ENCODE assay signal across 12 cellular contexts in the genomic region with DNA sequence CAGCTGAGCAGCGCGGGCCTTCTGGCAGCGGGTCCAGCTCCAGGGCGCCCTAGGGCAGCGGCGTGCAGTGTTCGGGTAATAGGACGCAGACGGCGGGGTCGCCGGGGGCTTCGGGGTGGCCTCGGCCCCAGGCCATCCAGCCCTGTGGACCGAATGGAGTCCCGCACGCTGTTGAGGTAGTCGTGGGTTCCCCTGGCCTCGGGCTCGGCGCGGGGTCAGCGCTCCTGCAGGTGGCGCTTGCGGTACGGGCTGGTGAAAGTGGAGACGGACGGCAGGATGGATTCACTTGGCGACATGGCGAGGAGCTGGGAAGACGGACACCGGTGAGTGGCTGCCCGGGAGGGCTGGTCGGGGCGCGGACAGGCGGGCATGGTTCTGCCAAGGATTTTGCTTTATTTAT. TPM values are rescaled to one million over a fixed set of nuclear protein-coding genes. Genes with fewer than 3 reads are reported as not detected.
DNase-seq lines count a peak whose midpoint lies in the region; ATAC-seq, FAIRE-seq and TF ChIP-seq lines count a peak whose summit lies in the region.
"Not testable (repeated sequence)": the region's sequence is repeated elsewhere in the genome, so short reads cannot be mapped to it uniquely, and the experiment has no call there.
"Had no signal": no experiment of that assay in that cellular context is flagged by ENCODE, and none has a peak within 500 bp of the region (broad histone marks: within the 10 kb centered on the region; RNA-seq: fewer than 3 reads in every experiment).

No MANE protein-coding gene starts in this region.

- H3K9ac ChIP-seq in ES-I3 (ENCODE audit: low read depth, low read length), result peak overlapping the region; percentile 38; the same call in 1 of the 2 replicates

- H3K4me1 ChIP-seq in ES-I3 (ENCODE audit: insufficient read depth, low read length); body of pancreas; pancreas; transverse colon: not testable (repeated sequence)

- not testable (repeated sequence) for TF ChIP-seq POLR2A in body of pancreas (IDR thresholded peaks at IDR 0.05); transverse colon (IDR thresholded peaks at IDR 0.05)

- H3K36me3 ChIP-seq in ES-I3 (ENCODE audit: insufficient read depth, low read length); body of pancreas (replicated peaks in 1 of 2; ENCODE audit: insufficient read depth in 1 of 2, low read depth in 2 of 2); pancreas; transverse colon: not testable (repeated sequence)

- FAIRE-seq in pancreas (lab: Jason Lieb, UNC), result not testable (repeated sequence)

- not testable (repeated sequence) for ATAC-seq in activated CD4-positive, alpha-beta T cell treated with anti-CD3 and anti-CD28 coated beads for 36 hours
- ATAC-seq in body of pancreas, result peak; percentile 73
- ATAC-seq in pancreas, result peak; percentile 71 to 86 (median 84)

- peak; percentile 28 for DNase-seq in HuH-7 (ENCODE audit: low spot score)
- peak; percentile 14 for DNase-seq in activated CD4-positive, alpha-beta T cell treated with anti-CD3 and anti-CD28 coated beads for 36 hours
- DNase-seq in body of pancreas, result peak; percentile 48 to 78 (median 70)
- DNase-seq in fibroblast of the aortic adventitia (ENCODE audit: low read depth), result not testable (repeated sequence)
- DNase-seq in iris pigment epithelial cell (ENCODE audit: low read depth), result peak; percentile 12
- peak; percentile 64 to 88 (median 70) for DNase-seq in pancreas
- DNase-seq in transverse colon, result peak; percentile 40

- not testable (repeated sequence) for H3K4me3 ChIP-seq in body of pancreas; fibroblast of the aortic adventitia (ENCODE audit: low read depth, low read length); transverse colon
- H3K4me3 ChIP-seq in pancreas, result peak overlapping the region in 2 of 4 donors; percentile 30

- not testable (repeated sequence) for H3K27me3 Mint-ChIP-seq in activated CD4-positive, alpha-beta T cell treated with anti-CD3 and anti-CD28 coated beads for 36 hours

- not testable (repeated sequence) for H3K9me3 Mint-ChIP-seq in activated CD4-positive, alpha-beta T cell treated with anti-CD3 and anti-CD28 coated beads for 36 hours (ENCODE audit: low read depth)

- not testable (repeated sequence) for H3K27ac Mint-ChIP-seq in activated CD4-positive, alpha-beta T cell treated with anti-CD3 and anti-CD28 coated beads for 36 hours

- not testable (repeated sequence) for H3K27ac ChIP-seq in body of pancreas, pancreas, transverse colon

- not testable (repeated sequence) for H3K4me3 Mint-ChIP-seq in activated CD4-positive, alpha-beta T cell treated with anti-CD3 and anti-CD28 coated beads for 36 hours

- POLR2A ChIA-PET in activated CD4-positive, alpha-beta T cell treated with anti-CD3 and anti-CD28 coated beads for 36 hours (lab: Charles Lee), result not testable (repeated sequence)

- no CpG with 5 or more reads among the region's 37 CpGs for WGBS in body of pancreas, 2 donors
- WGBS in pancreas, 2 donors, result 1 to 5% methylated on average over 22 to 36 of the region's 37 CpGs
- 20% methylated on average over 29 of the region's 37 CpGs; no CpG with 5 or more reads in 1 of the 2 donors for WGBS in transverse colon (ENCODE audit: low coverage in 1 of 2), 2 donors

- in situ Hi-C loops in transverse colon (cut with MboI; ENCODE audit: low pct_ligation_motif_present in 1 of 4, low pct_unique_long_range_greater_than_20kb in 1 of 4, low sequenced_read_pairs in 3 of 4), result not testable (repeated sequence)

- H3K27me3 ChIP-seq in body of pancreas, pancreas, transverse colon: not testable (repeated sequence)

- not testable (repeated sequence) for TF ChIP-seq EP300 in transverse colon (IDR thresholded peaks at IDR 0.05; ENCODE audit: low read depth)

- not testable (repeated sequence) for H3K4me1 Mint-ChIP-seq in activated CD4-positive, alpha-beta T cell treated with anti-CD3 and anti-CD28 coated beads for 36 hours

- CTCF ChIA-PET in activated CD4-positive, alpha-beta T cell treated with anti-CD3 and anti-CD28 coated beads for 36 hours (lab: Charles Lee), result not testable (repeated sequence)

- not testable (repeated sequence) for H3K9me3 ChIP-seq in ES-I3 (ENCODE audit: control insufficient read depth, insufficient read depth, low read length); body of pancreas; pancreas; transverse colon

- TF ChIP-seq CTCF in body of pancreas (IDR thresholded peaks at IDR 0.05), result peak; percentile 13 to 63 (median 39)
- peak; percentile 18 for TF ChIP-seq CTCF in fibroblast of the aortic adventitia (IDR thresholded peaks at IDR 0.05; ENCODE audit: insufficient read depth, low read length)
- TF ChIP-seq CTCF in pancreas (IDR thresholded peaks at IDR 0.05), result peak in 1 of 4 donors; percentile 17
- TF ChIP-seq CTCF in transverse colon (IDR thresholded peaks at IDR 0.05), result peak in 2 of 5 experiments; percentile 14 to 30

- intact Hi-C loops in activated CD4-positive, alpha-beta T cell treated with anti-CD3 and anti-CD28 coated beads for 36 hours (cut with DNase I, micrococcal nuclease); body of pancreas (cut with DNase I); pancreas (cut with DNase I); transverse colon (cut with DNase I; ENCODE audit: low total_unique reads): not testable (repeated sequence)

- H3K36me3 Mint-ChIP-seq in activated CD4-positive, alpha-beta T cell treated with anti-CD3 and anti-CD28 coated beads for 36 hours (ENCODE audit: low read depth), result not testable (repeated sequence)

RNA-seq across cellular contexts. Expression of a gene that starts 35.4 kb away (rescaled TPM):
- not detected for total RNA-seq in activated CD4-positive, alpha-beta T cell treated with anti-CD3 and anti-CD28 coated beads for 36 hours
- total RNA-seq in body of pancreas (not detected), fibroblast of the aortic adventitia (ENCODE audit: low replicate concordance) (0.41 TPM in 1 of 2 replicates, not detected in the other), pancreas (under 1 TPM; 0.14 to 0.52 (median 0.22) TPM), transverse colon (not detected)
- 1 to 10 TPM in 1 of 2 donors, under 1 TPM in 1; 0.61 to 1.2 TPM for polyA plus RNA-seq in pancreas
- total RNA-seq: CD8-positive, alpha-beta T cell; mononuclear cell; OCI-LY7 had no signal
- polyA plus RNA-seq: esophagus had no signal
